17 cellular contexts compared by ENCODE assay signal in genomic region chr2:174484573-174484972, GRCh38. TPM values are rescaled to one million over a fixed set of nuclear protein-coding genes. Genes with fewer than 3 reads are reported as not detected.
A peak's percentile ranks its signal among the peaks of the same experiment; 100 is the strongest.
DNase-seq lines count a peak whose midpoint lies in the region; ATAC-seq and TF ChIP-seq lines count a peak whose summit lies in the region.
"Had no signal": no experiment of that assay in that cellular context is flagged by ENCODE, and none has a peak within 500 bp of the region (broad histone marks: within the 10 kb centered on the region; RNA-seq: fewer than 3 reads in every experiment).

No MANE protein-coding gene starts in this region.

- peaks cover 3% of the 10 kb centered on the region for H3K9me3 Mint-ChIP-seq in activated naive CD4-positive, alpha-beta T cell treated with anti-CD3 and anti-CD28 coated beads for 36 hours
- no peaks in the 10 kb centered on the region for H3K9me3 Mint-ChIP-seq in activated CD8-positive, alpha-beta T cell treated with anti-CD3 and anti-CD28 coated beads for 36 hours
- H3K9me3 Mint-ChIP-seq: activated B cell treated with CpG ODN at 0.5 μM for 24 hours had no signal

- H3K9me2 ChIP-seq in hepatocyte (replicated peaks; ENCODE audit: insufficient read depth): no peaks in the 10 kb centered on the region

- H3K27ac Mint-ChIP-seq in activated naive CD4-positive, alpha-beta T cell treated with anti-CD3 and anti-CD28 coated beads for 36 hours: peak overlapping the region; percentile 46
- peak overlapping the region; percentile 46 for H3K27ac Mint-ChIP-seq in activated CD8-positive, alpha-beta T cell treated with anti-CD3 and anti-CD28 coated beads for 36 hours
- H3K27ac Mint-ChIP-seq: activated B cell treated with CpG ODN at 0.5 μM for 24 hours had no signal

- peaks cover 12% of the 10 kb centered on the region for H3K36me3 Mint-ChIP-seq in activated naive CD4-positive, alpha-beta T cell treated with anti-CD3 and anti-CD28 coated beads for 36 hours (ENCODE audit: low read depth)
- peaks cover 12% of the 10 kb centered on the region for H3K36me3 Mint-ChIP-seq in activated CD8-positive, alpha-beta T cell treated with anti-CD3 and anti-CD28 coated beads for 36 hours (ENCODE audit: low read depth)

- no peaks in the 10 kb centered on the region for H3K27me3 Mint-ChIP-seq in activated naive CD4-positive, alpha-beta T cell treated with anti-CD3 and anti-CD28 coated beads for 36 hours (ENCODE audit: low read depth)
- no peaks in the 10 kb centered on the region for H3K27me3 Mint-ChIP-seq in activated CD8-positive, alpha-beta T cell treated with anti-CD3 and anti-CD28 coated beads for 36 hours
- H3K27me3 Mint-ChIP-seq: activated B cell treated with CpG ODN at 0.5 μM for 24 hours had no signal

- no peak overlapping the region for H3K27ac ChIP-seq in hepatocyte
- no peak overlapping the region for H3K27ac ChIP-seq in suprapubic skin
- H3K27ac ChIP-seq: ascending aorta, colonic mucosa, ovary, Peyer's patch had no signal

- no peak for TF ChIP-seq POLR2A in suprapubic skin (IDR thresholded peaks at IDR 0.05)

- no peak for TF ChIP-seq EP300 in suprapubic skin (IDR thresholded peaks at IDR 0.05)

- H3K4me1 Mint-ChIP-seq in activated naive CD4-positive, alpha-beta T cell treated with anti-CD3 and anti-CD28 coated beads for 36 hours (ENCODE audit: low read depth): peaks cover 32% of the 10 kb centered on the region
- peaks cover 37% of the 10 kb centered on the region for H3K4me1 Mint-ChIP-seq in activated CD8-positive, alpha-beta T cell treated with anti-CD3 and anti-CD28 coated beads for 36 hours (ENCODE audit: low read depth)

- POLR2A ChIA-PET in activated CD8-positive, alpha-beta T cell treated with anti-CD3 and anti-CD28 coated beads for 36 hours (lab: Charles Lee): interaction anchor here (1.2 to 2.4 kb wide), 6 partner anchors 8 to 149 kb away, joined by 3 to 8 read pairs (median 5); no protein-coding TSS in a partner anchor

- H3K4me1 ChIP-seq in hepatocyte (ENCODE audit: insufficient read depth): peaks cover 4% of the 10 kb centered on the region
- H3K4me1 ChIP-seq in suprapubic skin: peaks cover 22% of the 10 kb centered on the region
- H3K4me1 ChIP-seq: Peyer's patch had no signal

- CTCF ChIA-PET in activated naive CD4-positive, alpha-beta T cell treated with anti-CD3 and anti-CD28 coated beads for 36 hours (lab: Charles Lee): interaction anchor here (0.8 to 6.4 kb wide), 14 partner anchors 8 to 203 kb away, joined by 3 to 52 read pairs (median 3); no protein-coding TSS in a partner anchor
- CTCF ChIA-PET in activated CD8-positive, alpha-beta T cell treated with anti-CD3 and anti-CD28 coated beads for 36 hours (lab: Charles Lee): interaction anchor here (0.8 to 3.9 kb wide), 8 partner anchors 11 to 215 kb away, joined by 3 to 38 read pairs (median 8); no protein-coding TSS in a partner anchor

- intact Hi-C loops in activated naive CD4-positive, alpha-beta T cell treated with anti-CD3 and anti-CD28 coated beads for 36 hours (cut with micrococcal nuclease): no loop called here
- intact Hi-C loops in activated CD8-positive, alpha-beta T cell treated with anti-CD3 and anti-CD28 coated beads for 36 hours (cut with micrococcal nuclease): no loop called here

- H3K4me3 ChIP-seq in hepatocyte: no peak overlapping the region
- peak overlapping the region; percentile 77 for H3K4me3 ChIP-seq in suprapubic skin
- H3K4me3 ChIP-seq: ovary had no signal

- H3K27me3 ChIP-seq in hepatocyte (no peaks in the 10 kb centered on the region), suprapubic skin (no peaks in the 10 kb centered on the region)
- H3K27me3 ChIP-seq: ascending aorta, colonic mucosa, heart left ventricle, ovary, Peyer's patch had no signal

- H3K9me3 ChIP-seq in hepatocyte (ENCODE audit: low read depth): no peaks in the 10 kb centered on the region
- H3K9me3 ChIP-seq in suprapubic skin: no peaks in the 10 kb centered on the region
- H3K9me3 ChIP-seq: ascending aorta, colonic mucosa, heart left ventricle, ovary, Peyer's patch had no signal

- no peak for ATAC-seq in activated CD8-positive, alpha-beta T cell treated with anti-CD3 and anti-CD28 coated beads for 36 hours
- no peak for ATAC-seq in HG02884 (IDR thresholded peaks at IDR 0.05; ENCODE audit: unreplicated experiment)
- ATAC-seq: heart left ventricle had no signal

- H2AFZ ChIP-seq in hepatocyte: no peak overlapping the region

- WGBS in hepatocyte (ENCODE audit: low lambda C conversion rate, missing lambda C conversion rate): 87% methylated on average over 2 of the region's 2 CpGs
- 57% methylated on average over 2 of the region's 2 CpGs for WGBS in suprapubic skin

- H3K79me2 ChIP-seq in hepatocyte: peaks cover 4% of the 10 kb centered on the region

- H3K36me3 ChIP-seq in hepatocyte (replicated peaks; ENCODE audit: insufficient read depth, low read depth) (no peaks in the 10 kb centered on the region), suprapubic skin (peaks cover 5% of the 10 kb centered on the region)
- H3K36me3 ChIP-seq: ascending aorta, colonic mucosa, ovary had no signal

- H4K20me1 ChIP-seq in hepatocyte (ENCODE audit: insufficient read depth, poor library complexity, severe bottlenecking): no peaks in the 10 kb centered on the region

- no peak for TF ChIP-seq CTCF in activated CD8-positive, alpha-beta T cell treated with anti-CD3 and anti-CD28 coated beads for 36 hours (IDR thresholded peaks at IDR 0.05)
- TF ChIP-seq CTCF in hepatocyte (IDR thresholded peaks at IDR 0.05; ENCODE audit: poor library complexity) (no peak), suprapubic skin (IDR thresholded peaks at IDR 0.05) (no peak)

- peak overlapping the region; percentile 92 for H3K4me2 ChIP-seq in hepatocyte

- DNase-seq in activated naive CD4-positive, alpha-beta T cell treated with anti-CD3 and anti-CD28 coated beads for 36 hours: peak; percentile 55
- no peak for DNase-seq in activated naive CD4-positive, alpha-beta T cell treated with Interleukin-2 at 50 U/mL for 16 hours
- DNase-seq in activated CD8-positive, alpha-beta T cell treated with anti-CD3 and anti-CD28 coated beads for 36 hours: no peak
- no peak for DNase-seq in hepatocyte (ENCODE audit: low spot score)
- no peak for DNase-seq in suprapubic skin (ENCODE audit: low spot score in 2 of 2)
- no peak for DNase-seq in SW 1271 (lab: John Stamatoyannopoulos, UW)
- DNase-seq in COR-L47 (lab: John Stamatoyannopoulos, UW): no peak
- DNase-seq: activated B cell treated with CpG ODN at 0.5 μM for 24 hours, colonic mucosa, HCEC 1CT, heart left ventricle, midbrain, NCI-H82, ovary, Peyer's patch had no signal

- H3K4me3 Mint-ChIP-seq in activated naive CD4-positive, alpha-beta T cell treated with anti-CD3 and anti-CD28 coated beads for 36 hours: peak overlapping the region; percentile 97
- peak overlapping the region; percentile 95 for H3K4me3 Mint-ChIP-seq in activated CD8-positive, alpha-beta T cell treated with anti-CD3 and anti-CD28 coated beads for 36 hours
- H3K4me3 Mint-ChIP-seq: activated B cell treated with CpG ODN at 0.5 μM for 24 hours had no signal

RNA-seq across cellular contexts. Expression of gene GPR155, which starts 2.3 kb away (rescaled TPM):
- total RNA-seq in activated naive CD4-positive, alpha-beta T cell treated with anti-CD3 and anti-CD28 coated beads for 36 hours: 10 to 100 TPM in 1 of 2 experiments, 1 to 10 TPM in 1; 9.2 to 11.0 TPM
- total RNA-seq in activated CD8-positive, alpha-beta T cell treated with anti-CD3 and anti-CD28 coated beads for 36 hours: 10 to 100 TPM; 13.3 to 15.3 TPM
- total RNA-seq in hepatocyte (20.5 and 26.1 TPM in 2 replicates), suprapubic skin (10 to 100 TPM; 20.6 to 31.2 (median 26.0) TPM)
- 30.0 and 32.8 TPM in 2 replicates for polyA plus RNA-seq in hepatocyte
